15 cellular contexts compared by ENCODE assay signal in genomic region chr7:78099715-78100477, GRCh38.
A peak's percentile ranks its signal among the peaks of the same experiment; 100 is the strongest.
DNase-seq lines count a peak whose midpoint lies in the region; ATAC-seq and TF ChIP-seq lines count a peak whose summit lies in the region.
"Had no signal": no experiment of that assay in that cellular context is flagged by ENCODE, and none has a peak within 500 bp of the region (broad histone marks: within the 10 kb centered on the region; RNA-seq: fewer than 3 reads in every experiment).

No MANE protein-coding gene starts in this region.

- no peaks in the 10 kb centered on the region for H3K27me3 ChIP-seq in tibial artery
- H3K27me3 ChIP-seq: stomach had no signal

- DNase-seq in H4 (ENCODE audit: low spot score), result peak; percentile 54
- DNase-seq in fibroblast of mammary gland (ENCODE audit: low read depth), result peak; percentile 50
- DNase-seq in tibial artery, result no peak
- no peak for DNase-seq in Right ventricle myocardium inferior (ENCODE audit: missing footprints)
- no peak for DNase-seq in NCI-H2081 treated with DMSO at 0.1 percent for 48 hours (lab: John Stamatoyannopoulos, UW)
- DNase-seq: activated CD4-positive, CD25-positive, alpha-beta regulatory T cell treated with anti-CD3 and anti-CD28 coated beads, Interleukin-2, amount 50 U/mL, for 72 hours; CD4-positive, alpha-beta T cell; left colon; NCI-H2107; NCI-H82; stimulated activated CD4-positive, alpha-beta T cell treated with anti-CD3 and anti-CD28 coated beads, Interleukin-12 subunit alpha, Interleukin-12 subunit beta, amount 100 ng/mL, for 4 hours; stomach had no signal

- no peaks in the 10 kb centered on the region for H3K9me3 ChIP-seq in tibial artery
- H3K9me3 ChIP-seq: stomach had no signal

- ATAC-seq in SK-N-SH treated with all-trans-retinoic acid at 6 μM for 48 hours, result peak; percentile 78
- no peak for ATAC-seq in Right ventricle myocardium inferior
- ATAC-seq in HG03439 (IDR thresholded peaks at IDR 0.05; ENCODE audit: unreplicated experiment), result no peak
- ATAC-seq: activated naive CD4-positive, alpha-beta T cell treated with anti-CD3 and anti-CD28 coated beads, Interleukin-2, amount 50 U/mL, for 72 hours; left colon had no signal

- H3K36me3 ChIP-seq in tibial artery, result no peaks in the 10 kb centered on the region
- H3K36me3 ChIP-seq: stomach had no signal

- intact Hi-C loops in tibial artery (cut with DNase I; ENCODE audit: low total_unique reads) (no loop called here), Right ventricle myocardium inferior (cut with DNase I) (no loop called here)

- TF ChIP-seq CTCF in fibroblast of mammary gland (conservative IDR thresholded peaks at IDR 0.05; ENCODE audit: control insufficient read depth, insufficient read depth, low read depth, low read length) (no peak), tibial artery (IDR thresholded peaks at IDR 0.05) (no peak)

- H3K4me3 ChIP-seq in fibroblast of mammary gland (ENCODE audit: control insufficient read depth, low read depth, low read length) (no peak overlapping the region), tibial artery (no peak overlapping the region)
- H3K4me3 ChIP-seq: stomach had no signal

- H3K4me1 ChIP-seq in tibial artery, result peaks cover 0 to 23% (median 11%) of the 10 kb centered on the region in 4 donors
- H3K4me1 ChIP-seq: stomach had no signal

- H3K27ac ChIP-seq in tibial artery, result peak overlapping the region; percentile 6 to 43
- H3K27ac ChIP-seq: stomach had no signal

TF ChIP-seq in SK-N-SH treated with all-trans-retinoic acid at 6 μM for 48 hours, 23 proteins besides CTCF, POLR2A, EP300 and RAD21:
- TF ChIP-seq ZNF8 (CRISPR knock-in tag; IDR thresholded peaks at IDR 0.05) (no peak), GLIS3 (CRISPR knock-in tag; IDR thresholded peaks at IDR 0.05) (no peak), BACH2 (CRISPR knock-in tag; IDR thresholded peaks at IDR 0.05; ENCODE audit: borderline replicate concordance) (no peak), CREB5 (CRISPR knock-in tag; IDR thresholded peaks at IDR 0.05; ENCODE audit: low read depth) (no peak), POU6F1 (CRISPR knock-in tag; IDR thresholded peaks at IDR 0.05; ENCODE audit: borderline replicate concordance, low read depth) (peak; percentile 87; the same call in 1 of the 2 replicates), TCF4 (CRISPR knock-in tag; IDR thresholded peaks at IDR 0.05; ENCODE audit: borderline replicate concordance) (peak; percentile 11; the same call in 1 of the 2 replicates), ISL1 (CRISPR knock-in tag; IDR thresholded peaks at IDR 0.05) (peak; percentile 96), ZNF565 (CRISPR knock-in tag; conservative IDR thresholded peaks at IDR 0.05; ENCODE audit: low read depth) (no peak), PPARA (CRISPR knock-in tag; IDR thresholded peaks at IDR 0.05; ENCODE audit: borderline replicate concordance) (no peak), PATZ1 (CRISPR knock-in tag; IDR thresholded peaks at IDR 0.05; ENCODE audit: borderline replicate concordance) (peak; percentile 90; the same call in 1 of the 2 replicates), CSDC2 (CRISPR knock-in tag; IDR thresholded peaks at IDR 0.05) (no peak), OSR1 (CRISPR knock-in tag; IDR thresholded peaks at IDR 0.05) (no peak), CSRNP3 (CRISPR knock-in tag; IDR thresholded peaks at IDR 0.05) (no peak; the same call in 1 of the 2 replicates), ZFP3 (CRISPR knock-in tag; IDR thresholded peaks at IDR 0.05) (no peak), TOX (CRISPR knock-in tag; IDR thresholded peaks at IDR 0.05; ENCODE audit: borderline replicate concordance) (peak; percentile 91; the same call in 1 of the 2 replicates), ESRRG (CRISPR knock-in tag; IDR thresholded peaks at IDR 0.05) (no peak), ZC3H10 (CRISPR knock-in tag; IDR thresholded peaks at IDR 0.05) (peak; percentile 95), ARNTL (CRISPR knock-in tag; IDR thresholded peaks at IDR 0.05; ENCODE audit: borderline replicate concordance, low read depth) (no peak), ZFP30 (CRISPR knock-in tag; IDR thresholded peaks at IDR 0.05) (no peak), RARB (CRISPR knock-in tag; IDR thresholded peaks at IDR 0.05) (0 out of 2 replicates have a peak, but pooled peaks have one; percentile 21)

Comparison
In these comparisons a context has a peak if more than half of its experiments do, and no peak if none do; other contexts are left out.
1. DNase-seq: peak in H4 (single experiment) and fibroblast of mammary gland (single experiment); none in tibial artery (0 of 2), Right ventricle myocardium inferior (single experiment) and NCI-H2081 treated with DMSO at 0.1 percent for 48 hours (single experiment).